ENCODE assay signal across 16 cellular contexts in genomic region chr12:119672194-119672593, GRCh38. TPM values are rescaled to one million over a fixed set of nuclear protein-coding genes. Genes with fewer than 3 reads are reported as not detected.
A peak's percentile ranks its signal among the peaks of the same experiment; 100 is the strongest.
DNase-seq lines count a peak whose midpoint lies in the region; ATAC-seq, FAIRE-seq and TF ChIP-seq lines count a peak whose summit lies in the region.
"Had no signal": no experiment of that assay in that cellular context is flagged by ENCODE, and none has a peak within 500 bp of the region (broad histone marks: within the 10 kb centered on the region; RNA-seq: fewer than 3 reads in every experiment).

No MANE protein-coding gene starts in this region.

- H3K27ac ChIP-seq in CD4-positive, alpha-beta memory T cell (ENCODE audit: low read depth, low read length): no peak overlapping the region
- peak overlapping the region; percentile 86 for H3K27ac ChIP-seq in K562 (ENCODE audit: extremely low read depth, low read depth, low read length)
- peak overlapping the region in 1 of 3 donors; percentile 45 for H3K27ac ChIP-seq in thyroid gland

- BruUV-seq in K562 (replicated peaks; lab: Mats Ljungman, UMichigan): no TSS peak

- TF ChIP-seq EP300 in K562 (IDR thresholded peaks at IDR 0.05; ENCODE audit: low read length): peak; percentile 93

- TF ChIP-seq RAD21 in K562 (CRISPR knock-in tag; conservative IDR thresholded peaks at IDR 0.05 in 1 of 2, IDR thresholded peaks at IDR 0.05 in 1 of 2): no peak

- peaks cover 58% of the 10 kb centered on the region for H3K36me3 ChIP-seq in CD4-positive, alpha-beta memory T cell (ENCODE audit: insufficient read depth, low read length)
- H3K36me3 ChIP-seq in Loucy (ENCODE audit: insufficient read depth, low read length) (peaks cover 49% of the 10 kb centered on the region; the same call in 1 of the 2 replicates), K562 (ENCODE audit: control insufficient read depth, insufficient read depth, low read length) (peaks cover 78% of the 10 kb centered on the region), thyroid gland (peaks cover 36 to 45% of the 10 kb centered on the region in 2 donors)

- H3K79me2 ChIP-seq in Loucy (ENCODE audit: insufficient read depth, low read length) (peaks cover 64% of the 10 kb centered on the region), K562 (ENCODE audit: control insufficient read depth, insufficient read depth, low read length) (peaks cover 82% of the 10 kb centered on the region)

- no peak overlapping the region for H3K4me3 ChIP-seq in CD4-positive, alpha-beta memory T cell (ENCODE audit: low read length in 2 of 2)
- no peak overlapping the region for H3K4me3 ChIP-seq in Loucy (ENCODE audit: low read length, poor library complexity, severe bottlenecking)
- H3K4me3 ChIP-seq in K562: peak overlapping the region; percentile 81; the same call in 1 of the 2 replicates
- no peak overlapping the region for H3K4me3 ChIP-seq in thyroid gland (replicated peaks in 1 of 3)
- H3K4me3 ChIP-seq: psoas muscle had no signal

- H3K9me3 Mint-ChIP-seq in CD4-positive, alpha-beta memory T cell: peaks cover 0 to 2% (median 0%) of the 10 kb centered on the region in 8 donors
- H3K9me3 Mint-ChIP-seq in neural crest cell (no peaks in the 10 kb centered on the region), HFFc6 (no peaks in the 10 kb centered on the region)

- in situ Hi-C loops in K562 (cut with MboI): no loop called here

- H3K4me2 ChIP-seq in Loucy (ENCODE audit: low read depth, low read length, poor library complexity, severe bottlenecking) (peak overlapping the region; percentile 94), K562 (ENCODE audit: insufficient read depth, low read length) (peak overlapping the region; percentile 98)

- peak overlapping the region in 6 of 7 donors; percentile 19 to 88 (median 68) for H3K27ac Mint-ChIP-seq in CD4-positive, alpha-beta memory T cell
- H3K27ac Mint-ChIP-seq in neural crest cell (ENCODE audit: unreplicated experiment) (no peak overlapping the region), HFFc6 (no peak overlapping the region)

- no peaks in the 10 kb centered on the region for H3K27me3 Mint-ChIP-seq in CD4-positive, alpha-beta memory T cell
- H3K27me3 Mint-ChIP-seq in neural crest cell (ENCODE audit: low read depth) (no peaks in the 10 kb centered on the region), HFFc6 (ENCODE audit: insufficient read depth) (peaks cover 2% of the 10 kb centered on the region; the same call in 1 of the 2 replicates)
- H3K27me3 Mint-ChIP-seq: B cell had no signal

- peak overlapping the region in 1 of 8 donors; percentile 16 for H3K4me3 Mint-ChIP-seq in CD4-positive, alpha-beta memory T cell
- peak overlapping the region; percentile 58 for H3K4me3 Mint-ChIP-seq in neural crest cell
- no peak overlapping the region for H3K4me3 Mint-ChIP-seq in HFFc6
- H3K4me3 Mint-ChIP-seq: B cell had no signal

- H3K27me3 ChIP-seq in CD4-positive, alpha-beta memory T cell (ENCODE audit: insufficient read depth, low read length): no peaks in the 10 kb centered on the region
- peaks cover 5% of the 10 kb centered on the region for H3K27me3 ChIP-seq in Loucy (ENCODE audit: insufficient read depth, low read length, poor library complexity, severe bottlenecking)
- no peaks in the 10 kb centered on the region for H3K27me3 ChIP-seq in K562 (ENCODE audit: control insufficient read depth in 2 of 2, insufficient read depth in 2 of 2, low read length in 2 of 2)
- no peaks in the 10 kb centered on the region for H3K27me3 ChIP-seq in thyroid gland

- peaks cover 56 to 76% of the 10 kb centered on the region in 2 donors for H3K36me3 Mint-ChIP-seq in CD4-positive, alpha-beta memory T cell
- H3K36me3 Mint-ChIP-seq in neural crest cell (ENCODE audit: low read depth) (peaks cover 13% of the 10 kb centered on the region), HFFc6 (ENCODE audit: low read depth) (peaks cover 44% of the 10 kb centered on the region)

- FAIRE-seq in K562 (lab: Jason Lieb, UNC): peak; percentile 82

- no peak overlapping the region for H3K9ac ChIP-seq in Loucy (ENCODE audit: low read depth, low read length, poor library complexity, severe bottlenecking)
- peak overlapping the region in 1 of 2 experiments; percentile 100; a peak in 3 of 4 replicates for H3K9ac ChIP-seq in K562 (ENCODE audit: insufficient read depth in 1 of 2, low read depth in 2 of 2, low read length in 2 of 2)

- no peaks in the 10 kb centered on the region for H3K9me3 ChIP-seq in CD4-positive, alpha-beta memory T cell (ENCODE audit: control insufficient read depth in 1 of 2, low read length in 2 of 2)
- H3K9me3 ChIP-seq in Loucy (ENCODE audit: insufficient read depth, low read depth, low read length) (no peaks in the 10 kb centered on the region), K562 (replicated peaks; ENCODE audit: control insufficient read depth, insufficient read depth, low read depth, low read length) (no peaks in the 10 kb centered on the region), thyroid gland (no peaks in the 10 kb centered on the region)
- H3K9me3 ChIP-seq: psoas muscle had no signal

- peak; percentile 8 for ATAC-seq in K562
- ATAC-seq: psoas muscle had no signal

- no peak overlapping the region for H2AFZ ChIP-seq in Loucy (ENCODE audit: low read length)
- H2AFZ ChIP-seq in K562 (ENCODE audit: low read depth, low read length): no peak overlapping the region

- WGBS in K562 (ENCODE audit: insufficient coverage, low coverage, missing lambda C conversion rate): 1% methylated on average over 8 of the region's 8 CpGs
- 86 to 96% methylated on average over 8 of the region's 8 CpGs for WGBS in thyroid gland, 2 donors

- CTCF ChIA-PET in CD4-positive, alpha-beta memory T cell (lab: Charles Lee; ENCODE audit: partially characterized antibody): no interaction called here
- CTCF ChIA-PET in K562 (lab: Yijun Ruan, JAX; ENCODE audit: low intra/inter-chr PET ratio): no interaction called here

- intact Hi-C loops in CD4-positive, alpha-beta memory T cell (cut with micrococcal nuclease): no loop called here
- intact Hi-C loops in K562 (cut with micrococcal nuclease): no loop called here
- intact Hi-C loops in thyroid gland (cut with DNase I): no loop called here

- peaks cover 32 to 65% (median 45%) of the 10 kb centered on the region in 4 donors for H3K4me1 Mint-ChIP-seq in CD4-positive, alpha-beta memory T cell
- H3K4me1 Mint-ChIP-seq in neural crest cell (peaks cover 18% of the 10 kb centered on the region), HFFc6 (ENCODE audit: low read depth) (peaks cover 19% of the 10 kb centered on the region)

- H3F3A ChIP-seq in Loucy (ENCODE audit: low read depth): peaks cover 16% of the 10 kb centered on the region; the same call in 1 of the 2 replicates

- no peaks in the 10 kb centered on the region for H3K9me2 ChIP-seq in Loucy (replicated peaks; ENCODE audit: low read depth, low read length)

- no peak for DNase-seq in CD4-positive, alpha-beta memory T cell
- DNase-seq in K562 (ENCODE audit: extremely low read depth in 1 of 4, low spot score in 3 of 4): peak; percentile 29 to 84 (median 43)
- no peak for DNase-seq in neural crest cell (ENCODE audit: low read depth, low spot score)
- DNase-seq in HFFc6: no peak
- no peak for DNase-seq in thyroid gland
- DNase-seq in HCEC 1CT: no peak
- DNase-seq in DMS53 (lab: John Stamatoyannopoulos, UW): no peak
- DNase-seq: activated effector memory CD4-positive, alpha-beta T cell treated with Interleukin-2 at 50 U/mL for 16 hours; dermis blood vessel endothelial cell; DMS79 treated with DMSO at 0.1 percent for 48 hours; IMR-90; kidney glomerular epithelial cell; MV-4-11; psoas muscle had no signal

- peaks cover 49% of the 10 kb centered on the region for H3K4me1 ChIP-seq in CD4-positive, alpha-beta memory T cell (ENCODE audit: insufficient read depth, low read length)
- peaks cover 66% of the 10 kb centered on the region for H3K4me1 ChIP-seq in Loucy (ENCODE audit: insufficient read depth, low read length, poor library complexity, severe bottlenecking)
- H3K4me1 ChIP-seq in K562 (replicated peaks in 1 of 2; ENCODE audit: control insufficient read depth in 2 of 2, insufficient read depth in 2 of 2, low read length in 2 of 2): peaks cover 15 to 35% of the 10 kb centered on the region in 2 experiments
- H3K4me1 ChIP-seq in thyroid gland: peaks cover 10 to 21% of the 10 kb centered on the region in 2 donors

- H4K20me1 ChIP-seq in Loucy (ENCODE audit: insufficient read depth, low read length, poor library complexity, severe bottlenecking) (peaks cover 38% of the 10 kb centered on the region), K562 (replicated peaks; ENCODE audit: control insufficient read depth, insufficient read depth, low read length) (no peaks in the 10 kb centered on the region)

- POLR2A ChIA-PET in CD4-positive, alpha-beta memory T cell (lab: Charles Lee; ENCODE audit: partially characterized antibody): no interaction called here
- POLR2A ChIA-PET in K562 (lab: Yijun Ruan, JAX): interaction anchor here (0.6 to 3.7 kb wide), 5 partner anchors 10 to 341 kb away, joined by 3 to 31 read pairs (median 3); no protein-coding TSS in a partner anchor

- TF ChIP-seq CTCF in Loucy (conservative IDR thresholded peaks at IDR 0.05; ENCODE audit: low read length) (no peak), K562 (IDR thresholded peaks at IDR 0.05 in 2 of 3, conservative IDR thresholded peaks at IDR 0.05 in 1 of 3; ENCODE audit: insufficient read depth in 2 of 3, low read depth in 1 of 3, low read length in 3 of 3) (no peak), neural crest cell (conservative IDR thresholded peaks at IDR 0.05) (no peak), HFFc6 (IDR thresholded peaks at IDR 0.05) (no peak), thyroid gland (IDR thresholded peaks at IDR 0.05) (no peak)

- TF ChIP-seq POLR2A in K562 (conservative IDR thresholded peaks at IDR 0.05) (0 out of 2 replicates have a peak, but pooled peaks have one; percentile 33), thyroid gland (IDR thresholded peaks at IDR 0.05) (no peak)

- no peaks in the 10 kb centered on the region for H3K9me1 ChIP-seq in K562 (ENCODE audit: control insufficient read depth, insufficient read depth, low read length)

RNA-seq across cellular contexts. Expression of gene PRKAB1, which starts 4.3 kb away (rescaled TPM):
- total RNA-seq in CD4-positive, alpha-beta memory T cell: 10 to 100 TPM; 43.4 to 47.6 TPM
- polyA plus RNA-seq in CD4-positive, alpha-beta memory T cell: 10 to 100 TPM; 41.7 to 59.3 TPM
- 108 and 130 TPM in 2 replicates for total RNA-seq in K562 (2011; cell fraction: chromatin; rRNA removed; ENCODE audit: low replicate concordance)
- total RNA-seq in K562 (2011; cell fraction: nucleolus; rRNA removed): 98.2 and 105 TPM in 2 replicates
- total RNA-seq in K562 (2011; cell fraction: nucleoplasm; rRNA removed): 109 and 139 TPM in 2 replicates
- total RNA-seq in K562 (2014; rRNA removed) (45.3 and 59.7 TPM in 2 replicates), K562 (2014; rRNA removed; fragmentation: Illumina TruSeq; extraction: Trizol) (48.8 and 54.3 TPM in 2 replicates), K562 (2015; rRNA removed; fragmentation: Illumina TruSeq; extraction: Trizol) (57.4 and 63.8 TPM in 2 replicates), K562 (2021) (83.8 and 93.8 TPM in 2 replicates), neural crest cell (34.4 and 39.6 TPM in 2 replicates), thyroid gland (100 to 1,000 TPM in 1 of 4 donors, 10 to 100 TPM in 3; 22.5 to 197 (median 32.3) TPM)
- polyA plus RNA-seq in K562 (2011; rRNA removed) (85.7 and 137 TPM in 2 replicates), K562 (2014; fragmentation: Illumina TruSeq; extraction: Trizol) (83.1 and 94.2 TPM in 2 replicates), K562 (2014; fragmentation: Nextera tagmentation; extraction: Ambion mirVana) (10 to 100 TPM; 32.6 to 38.2 TPM), K562 (2014; rRNA removed) (62.8 and 64.8 TPM in 2 replicates)
- 83.7 and 86.2 TPM in 2 replicates for polyA plus RNA-seq in K562 (2011; cell fraction: cytosol; rRNA removed)
- 173 and 183 TPM in 2 replicates for polyA plus RNA-seq in K562 (2011; cell fraction: nucleus; rRNA removed)
- 59.1 and 104 TPM in 2 replicates for polyA plus RNA-seq in K562 (2012)
- 66.6 and 90.9 TPM in 2 replicates for polyA minus RNA-seq in K562 (2011; rRNA and poly(A)+ RNA removed)
- polyA minus RNA-seq in K562 (2011; cell fraction: cytosol; rRNA and poly(A)+ RNA removed): 62.9 and 70.8 TPM in 2 replicates
- 80.4 and 108 TPM in 2 replicates for polyA minus RNA-seq in K562 (2011; cell fraction: nucleus; rRNA and poly(A)+ RNA removed)
- 10 to 100 TPM; 14.7 to 19.5 (median 18.0) TPM for total RNA-seq in HFFc6 (2021; fragmentation: NEBNext Ultra II Directional; extraction: Animal tissue kit (Norgen Biotek cat#: 25700))

Comparison
In these comparisons a context has a peak if more than half of its experiments do, and no peak if none do; other contexts are left out.
1. DNase-seq: peak in K562 (4 of 4); none in CD4-positive, alpha-beta memory T cell (0 of 5), neural crest cell (single experiment), HFFc6 (single experiment), thyroid gland (0 of 2), HCEC 1CT (single experiment) and DMS53 (single experiment).
2. H3K27ac Mint-ChIP-seq: peak in CD4-positive, alpha-beta memory T cell (6 of 7); none in neural crest cell (single experiment) and HFFc6 (single experiment).